ENCODE assay signal across 2 cellular contexts in the genomic region with DNA sequence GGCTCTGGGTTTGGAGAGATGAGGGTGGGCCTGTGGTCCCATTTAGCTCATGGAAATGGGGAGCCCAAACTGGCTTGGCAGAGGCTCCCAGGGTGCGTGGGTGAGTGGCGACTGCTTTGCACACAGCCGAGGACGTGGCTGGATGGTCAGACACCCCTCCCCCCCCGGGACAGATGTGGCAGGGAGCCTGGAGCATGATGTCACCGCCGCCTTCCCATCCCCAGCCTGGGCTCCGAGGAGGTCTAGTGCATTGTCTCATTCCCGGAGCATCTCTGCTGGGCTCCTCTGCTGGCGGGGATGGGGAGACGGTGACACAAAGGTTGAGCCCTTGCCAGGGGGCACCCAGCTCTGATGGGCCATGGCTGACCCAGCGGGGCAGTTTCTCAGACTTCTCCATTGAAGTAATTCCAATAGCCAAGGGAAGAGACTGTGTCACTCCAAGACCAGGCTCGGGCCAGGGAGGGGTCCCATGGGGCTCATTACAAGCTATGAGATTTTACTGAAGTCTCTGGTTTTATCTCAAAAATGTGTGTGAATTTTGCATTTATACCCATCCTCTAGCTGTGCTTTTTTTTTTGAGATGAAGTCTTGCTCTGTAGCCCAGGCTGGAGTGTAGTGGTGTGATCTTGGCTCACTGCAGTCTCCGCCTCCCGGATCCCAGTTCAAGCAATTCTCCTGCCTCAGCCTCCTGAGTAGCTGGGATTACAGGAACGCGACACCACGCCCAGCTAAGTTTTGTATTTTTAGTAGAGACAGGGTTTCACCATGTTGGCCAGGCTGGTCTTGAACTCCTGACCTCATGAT.
TF ChIP-seq lines count a peak whose summit lies in the region.

No MANE protein-coding gene starts in this region.

TF ChIP-seq in SK-N-SH, 30 proteins besides CTCF, POLR2A, EP300 and RAD21 (continued from another document):
- no peak for TF ChIP-seq TEAD4 (IDR thresholded peaks at IDR 0.05; ENCODE audit: borderline replicate concordance, insufficient read depth)
- TF ChIP-seq TCF12 (IDR thresholded peaks at IDR 0.05), result no peak
- TF ChIP-seq CHD2 (IDR thresholded peaks at IDR 0.05; ENCODE audit: low read length, partially characterized antibody), result no peak
- no peak for TF ChIP-seq POLR2AphosphoS5 (IDR thresholded peaks at IDR 0.05; ENCODE audit: low read depth, low read length)
- TF ChIP-seq NRF1 (IDR thresholded peaks at IDR 0.05; ENCODE audit: low read depth, low read length), result no peak
- no peak for TF ChIP-seq MEF2A (IDR thresholded peaks at IDR 0.05; ENCODE audit: borderline replicate concordance, low read depth)

TF ChIP-seq in SK-N-SH treated with all-trans-retinoic acid at 6 μM for 48 hours, 23 proteins besides CTCF, POLR2A, EP300 and RAD21 (continued from another document):
- TF ChIP-seq, protein P1, sequence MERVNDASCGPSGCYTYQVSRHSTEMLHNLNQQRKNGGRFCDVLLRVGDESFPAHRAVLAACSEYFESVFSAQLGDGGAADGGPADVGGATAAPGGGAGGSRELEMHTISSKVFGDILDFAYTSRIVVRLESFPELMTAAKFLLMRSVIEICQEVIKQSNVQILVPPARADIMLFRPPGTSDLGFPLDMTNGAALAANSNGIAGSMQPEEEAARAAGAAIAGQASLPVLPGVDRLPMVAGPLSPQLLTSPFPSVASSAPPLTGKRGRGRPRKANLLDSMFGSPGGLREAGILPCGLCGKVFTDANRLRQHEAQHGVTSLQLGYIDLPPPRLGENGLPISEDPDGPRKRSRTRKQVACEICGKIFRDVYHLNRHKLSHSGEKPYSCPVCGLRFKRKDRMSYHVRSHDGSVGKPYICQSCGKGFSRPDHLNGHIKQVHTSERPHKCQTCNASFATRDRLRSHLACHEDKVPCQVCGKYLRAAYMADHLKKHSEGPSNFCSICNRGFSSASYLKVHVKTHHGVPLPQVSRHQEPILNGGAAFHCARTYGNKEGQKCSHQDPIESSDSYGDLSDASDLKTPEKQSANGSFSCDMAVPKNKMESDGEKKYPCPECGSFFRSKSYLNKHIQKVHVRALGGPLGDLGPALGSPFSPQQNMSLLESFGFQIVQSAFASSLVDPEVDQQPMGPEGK (CRISPR knock-in tag; IDR thresholded peaks at IDR 0.05; ENCODE audit: borderline replicate concordance), result no peak
- no peak for TF ChIP-seq ZFP3 (CRISPR knock-in tag; IDR thresholded peaks at IDR 0.05)
- TF ChIP-seq RARB (CRISPR knock-in tag; IDR thresholded peaks at IDR 0.05), result no peak
- no peak for TF ChIP-seq CSDC2 (CRISPR knock-in tag; IDR thresholded peaks at IDR 0.05)
- TF ChIP-seq ISL1 (CRISPR knock-in tag; IDR thresholded peaks at IDR 0.05), result no peak
- TF ChIP-seq ZFP30 (CRISPR knock-in tag; IDR thresholded peaks at IDR 0.05), result no peak
- TF ChIP-seq BACH2 (CRISPR knock-in tag; IDR thresholded peaks at IDR 0.05; ENCODE audit: borderline replicate concordance), result no peak
- no peak for TF ChIP-seq OSR1 (CRISPR knock-in tag; IDR thresholded peaks at IDR 0.05)
- TF ChIP-seq, protein P2, sequence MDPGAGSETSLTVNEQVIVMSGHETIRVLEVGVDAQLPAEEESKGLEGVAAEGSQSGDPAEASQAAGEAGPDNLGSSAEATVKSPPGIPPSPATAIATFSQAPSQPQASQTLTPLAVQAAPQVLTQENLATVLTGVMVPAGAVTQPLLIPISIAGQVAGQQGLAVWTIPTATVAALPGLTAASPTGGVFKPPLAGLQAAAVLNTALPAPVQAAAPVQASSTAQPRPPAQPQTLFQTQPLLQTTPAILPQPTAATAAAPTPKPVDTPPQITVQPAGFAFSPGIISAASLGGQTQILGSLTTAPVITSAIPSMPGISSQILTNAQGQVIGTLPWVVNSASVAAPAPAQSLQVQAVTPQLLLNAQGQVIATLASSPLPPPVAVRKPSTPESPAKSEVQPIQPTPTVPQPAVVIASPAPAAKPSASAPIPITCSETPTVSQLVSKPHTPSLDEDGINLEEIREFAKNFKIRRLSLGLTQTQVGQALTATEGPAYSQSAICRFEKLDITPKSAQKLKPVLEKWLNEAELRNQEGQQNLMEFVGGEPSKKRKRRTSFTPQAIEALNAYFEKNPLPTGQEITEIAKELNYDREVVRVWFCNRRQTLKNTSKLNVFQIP (CRISPR knock-in tag; IDR thresholded peaks at IDR 0.05; ENCODE audit: borderline replicate concordance, low read depth), result no peak
